16 cellular contexts compared by ENCODE assay signal in genomic region chr3:113468536-113468935, GRCh38.
"Had no signal": no experiment of that assay in that cellular context is flagged by ENCODE, and none has a peak within 500 bp of the region (broad histone marks: within the 10 kb centered on the region; RNA-seq: fewer than 3 reads in every experiment).

No MANE protein-coding gene starts in this region.

- H3K27me3 ChIP-seq: adrenal gland, foreskin keratinocyte, transverse colon had no signal

- H3K27ac ChIP-seq: adrenal gland, foreskin keratinocyte, transverse colon, WERI-Rb-1 had no signal

- ATAC-seq: foreskin keratinocyte, left lobe of liver had no signal

- H3K4me3 ChIP-seq: adrenal gland, transverse colon had no signal

- DNase-seq: activated CD4-positive, alpha-beta T cell treated with anti-CD3 and anti-CD28 coated beads for 1 hour; activated gamma-delta T cell; adrenal gland; cerebellar nuclear complex; cortex of kidney; foreskin keratinocyte; glutamatergic neuron; hypothalamus; midbrain; retina; stimulated activated CD4-positive, alpha-beta T cell treated with anti-CD3 and anti-CD28 coated beads, Interleukin-2, amount 100 ng/mL, for 24 hours; transverse colon; WERI-Rb-1 had no signal

- FAIRE-seq: bronchial epithelial cell, keratinocyte had no signal

- H3K9me3 ChIP-seq: adrenal gland, transverse colon had no signal

- H3K4me1 ChIP-seq: adrenal gland, foreskin keratinocyte, transverse colon had no signal
